Comparison of ENCODE assay signal across 11 cellular contexts in genomic region chr4:184854673-184855072, GRCh38. TPM values are rescaled to one million over a fixed set of nuclear protein-coding genes. Genes with fewer than 3 reads are reported as not detected.
DNase-seq lines count a peak whose midpoint lies in the region; ATAC-seq and TF ChIP-seq lines count a peak whose summit lies in the region.
"Had no signal": no experiment of that assay in that cellular context is flagged by ENCODE, and none has a peak within 500 bp of the region (broad histone marks: within the 10 kb centered on the region; RNA-seq: fewer than 3 reads in every experiment).

No MANE protein-coding gene starts in this region.

- DNase-seq in Right ventricle myocardium inferior (ENCODE audit: missing footprints) (peak; percentile 74), left ventricle myocardium inferior (no peak), Kasumi-1 (lab: John Stamatoyannopoulos, UW) (peak; percentile 90 to 94), upper lobe of left lung (peak in 1 of 2 donors; percentile 75), HCEC 1CT (no peak), psoas muscle (no peak)
- DNase-seq in activated CD8-positive, alpha-beta T cell treated with anti-CD3 and anti-CD28 coated beads, Interleukin-2, amount 10 ng/mL, durations not matched to agents 7 days and 5 days = no peak
- no peak for DNase-seq in central memory CD4-positive, alpha-beta T cell
- DNase-seq: immature natural killer cell, pancreas had no signal

- no peaks in the 10 kb centered on the region for H3K36me3 Mint-ChIP-seq in activated CD8-positive, alpha-beta T cell treated with anti-CD3 and anti-CD28 coated beads, Interleukin-2, amount 10 ng/mL, durations not matched to agents 7 days and 5 days (ENCODE audit: low read depth)
- H3K36me3 Mint-ChIP-seq: immature natural killer cell, WTC11 had no signal

- H3K27me3 Mint-ChIP-seq in activated CD8-positive, alpha-beta T cell treated with anti-CD3 and anti-CD28 coated beads, Interleukin-2, amount 10 ng/mL, durations not matched to agents 7 days and 5 days (ENCODE audit: low read depth) = peaks cover 3% of the 10 kb centered on the region

- H3K4me3 Mint-ChIP-seq in activated CD8-positive, alpha-beta T cell treated with anti-CD3 and anti-CD28 coated beads, Interleukin-2, amount 10 ng/mL, durations not matched to agents 7 days and 5 days = no peak overlapping the region
- H3K4me3 Mint-ChIP-seq: immature natural killer cell, WTC11 had no signal

- H3K36me3 ChIP-seq in left ventricle myocardium inferior (no peaks in the 10 kb centered on the region), upper lobe of left lung (no peaks in the 10 kb centered on the region), psoas muscle (ENCODE audit: insufficient read depth in 1 of 2, low read depth in 1 of 2) (no peaks in the 10 kb centered on the region)
- H3K36me3 ChIP-seq: pancreas had no signal

- intact Hi-C loops in Right ventricle myocardium inferior (cut with DNase I) (no loop called here), left ventricle myocardium inferior (cut with micrococcal nuclease) (no loop called here), psoas muscle (cut with DNase I) (no loop called here)

- POLR2A ChIA-PET in activated CD8-positive, alpha-beta T cell treated with anti-CD3 and anti-CD28 coated beads, Interleukin-2, amount 10 ng/mL, durations not matched to agents 7 days and 5 days (lab: Charles Lee) = no interaction called here

- H3K27ac ChIP-seq in left ventricle myocardium inferior (replicated peaks) = no peak overlapping the region
- peak overlapping the region; percentile 71 to 85 (median 76) for H3K27ac ChIP-seq in upper lobe of left lung
- H3K27ac ChIP-seq in psoas muscle = no peak overlapping the region

- peaks cover 29% of the 10 kb centered on the region for H3K4me1 Mint-ChIP-seq in activated CD8-positive, alpha-beta T cell treated with anti-CD3 and anti-CD28 coated beads, Interleukin-2, amount 10 ng/mL, durations not matched to agents 7 days and 5 days (ENCODE audit: low read depth)
- H3K4me1 Mint-ChIP-seq: immature natural killer cell, WTC11 had no signal

- H3K27me3 ChIP-seq in left ventricle myocardium inferior (ENCODE audit: low read depth) = peaks cover 5% of the 10 kb centered on the region
- no peaks in the 10 kb centered on the region for H3K27me3 ChIP-seq in upper lobe of left lung
- H3K27me3 ChIP-seq in psoas muscle (ENCODE audit: insufficient read depth in 3 of 3, low read length in 2 of 3) = no peaks in the 10 kb centered on the region
- H3K27me3 ChIP-seq: pancreas had no signal

- CTCF ChIA-PET in activated CD8-positive, alpha-beta T cell treated with anti-CD3 and anti-CD28 coated beads, Interleukin-2, amount 10 ng/mL, durations not matched to agents 7 days and 5 days (lab: Charles Lee) = no interaction called here

- TF ChIP-seq CTCF in left ventricle myocardium inferior (IDR thresholded peaks at IDR 0.05; ENCODE audit: borderline replicate concordance) (no peak), upper lobe of left lung (IDR thresholded peaks at IDR 0.05) (no peak), psoas muscle (IDR thresholded peaks at IDR 0.05) (no peak)

- 27 to 37% methylated on average over 6 of the region's 6 CpGs for WGBS in upper lobe of left lung, 2 donors
- 57 to 67% (median 63%) methylated on average over 6 of the region's 6 CpGs for WGBS in psoas muscle, 3 donors

- no peaks in the 10 kb centered on the region for H3K4me1 ChIP-seq in left ventricle myocardium inferior
- peaks cover 0 to 8% (median 0%) of the 10 kb centered on the region in 4 donors for H3K4me1 ChIP-seq in upper lobe of left lung
- no peaks in the 10 kb centered on the region for H3K4me1 ChIP-seq in psoas muscle
- H3K4me1 ChIP-seq: pancreas had no signal

- H3K9me3 Mint-ChIP-seq in activated CD8-positive, alpha-beta T cell treated with anti-CD3 and anti-CD28 coated beads, Interleukin-2, amount 10 ng/mL, durations not matched to agents 7 days and 5 days (ENCODE audit: insufficient read depth) = no peaks in the 10 kb centered on the region
- H3K9me3 Mint-ChIP-seq: immature natural killer cell, WTC11 had no signal

- H3K9me3 ChIP-seq in left ventricle myocardium inferior (replicated peaks) = no peaks in the 10 kb centered on the region
- no peaks in the 10 kb centered on the region for H3K9me3 ChIP-seq in upper lobe of left lung
- H3K9me3 ChIP-seq in psoas muscle = no peaks in the 10 kb centered on the region
- H3K9me3 ChIP-seq: pancreas had no signal

- peak in 2 of 4 donors; percentile 16 to 36 for TF ChIP-seq POLR2A in upper lobe of left lung (IDR thresholded peaks at IDR 0.05)

- ATAC-seq in Right ventricle myocardium inferior (no peak), upper lobe of left lung (ENCODE audit: low FRiP score in 2 of 2) (peak in 1 of 2 donors; percentile 43), psoas muscle (no peak)
- peak; percentile 21 for ATAC-seq in activated CD8-positive, alpha-beta T cell treated with anti-CD3 and anti-CD28 coated beads, Interleukin-2, amount 10 ng/mL, durations not matched to agents 7 days and 5 days
- ATAC-seq: WTC11 had no signal

- TF ChIP-seq EP300 in upper lobe of left lung (IDR thresholded peaks at IDR 0.05) = peak in 2 of 4 donors; percentile 61 to 63

- H3K4me3 ChIP-seq in left ventricle myocardium inferior = no peak overlapping the region
- H3K4me3 ChIP-seq in upper lobe of left lung = peak overlapping the region in 1 of 4 donors; percentile 11
- H3K4me3 ChIP-seq in psoas muscle = no peak overlapping the region
- H3K4me3 ChIP-seq: pancreas had no signal

- H3K27ac Mint-ChIP-seq in activated CD8-positive, alpha-beta T cell treated with anti-CD3 and anti-CD28 coated beads, Interleukin-2, amount 10 ng/mL, durations not matched to agents 7 days and 5 days = peak overlapping the region; percentile 41
- H3K27ac Mint-ChIP-seq: immature natural killer cell, WTC11 had no signal

RNA-seq across cellular contexts. Expression of gene ACSL1, which starts 28.9 kb away (rescaled TPM):
- total RNA-seq in Right ventricle myocardium inferior = 445 TPM
- 316 TPM for total RNA-seq in left ventricle myocardium inferior
- 1 to 10 TPM; 7.5 to 8.7 TPM for total RNA-seq in activated CD8-positive, alpha-beta T cell treated with anti-CD3 and anti-CD28 coated beads, Interleukin-2, amount 10 ng/mL, durations not matched to agents 7 days and 5 days
- total RNA-seq in upper lobe of left lung = 100 to 1,000 TPM; 208 to 306 (median 234) TPM
- 1,000 to 10,000 TPM in 2 of 4 donors, 100 to 1,000 TPM in 2; 257 to 1,392 (median 704) TPM for total RNA-seq in psoas muscle
- polyA plus RNA-seq in psoas muscle = 1,000 to 10,000 TPM in 1 of 3 donors, 100 to 1,000 TPM in 2; 435 to 1,333 (median 781) TPM

Comparison
In these comparisons a context has a peak if more than half of its experiments do, and no peak if none do; other contexts are left out.
1. DNase-seq: peak in Right ventricle myocardium inferior (single experiment) and Kasumi-1 (2 of 2); none in left ventricle myocardium inferior (single experiment), activated CD8-positive, alpha-beta T cell treated with anti-CD3 and anti-CD28 coated beads, Interleukin-2, amount 10 ng/mL, durations not matched to agents 7 days and 5 days (single experiment), HCEC 1CT (single experiment), psoas muscle (0 of 2) and central memory CD4-positive, alpha-beta T cell (single experiment).
2. H3K27ac ChIP-seq: peak in upper lobe of left lung (4 of 4); none in left ventricle myocardium inferior (single experiment) and psoas muscle (single experiment).
3. RNA of gene ACSL1, which starts 28.9 kb away (total RNA-seq): 257 to 1,392 TPM in psoas muscle, 445 TPM in Right ventricle myocardium inferior (single experiment), 316 TPM in left ventricle myocardium inferior (single experiment) and 208 to 306 TPM in upper lobe of left lung; 7.5 to 8.7 TPM in activated CD8-positive, alpha-beta T cell treated with anti-CD3 and anti-CD28 coated beads, Interleukin-2, amount 10 ng/mL, durations not matched to agents 7 days and 5 days; every median in the first group is over 10 times any median in the second.